In genomic region chr19:57435062-57435978, GRCh38 we compare ENCODE assay signal across 8 cellular contexts. TPM values are rescaled to one million over a fixed set of nuclear protein-coding genes. Genes with fewer than 3 reads are reported as not detected.
A peak's percentile ranks its signal among the peaks of the same experiment; 100 is the strongest.
DNase-seq lines count a peak whose midpoint lies in the region; ATAC-seq and TF ChIP-seq lines count a peak whose summit lies in the region.

TSS of gene ZNF749 (plus strand) at chr19:57435325. CDS start at chr19:57435579, 254 bp downstream.

- DNase-seq in AML-193 (lab: John Stamatoyannopoulos, UW) (peak; percentile 95 to 97), NCI-H460 (ENCODE audit: extremely low read depth, low read depth) (peak; percentile 96), cerebellar cortex (ENCODE audit: low spot score) (peak; percentile 99), islet precursor cell (peak; percentile 99)
- peak; percentile 93 for DNase-seq in stimulated activated CD4-positive, alpha-beta T cell treated with anti-CD3 and anti-CD28 coated beads, Interleukin-12 subunit alpha, Interleukin-12 subunit beta, amount 100 ng/mL, for 4 hours

- ATAC-seq in HG03432 (IDR thresholded peaks at IDR 0.05; ENCODE audit: unreplicated experiment): peak; percentile 96
- ATAC-seq in activated CD4-positive, CD25-positive, alpha-beta regulatory T cell treated with anti-CD3 and anti-CD28 coated beads, Interleukin-2, amount 50 U/mL, for 24 hours: peak; percentile 99 to 100

- TF ChIP-seq POLR2A in GM19193 (IDR thresholded peaks at IDR 0.05; ENCODE audit: extremely low read depth, insufficient read depth, insufficient read length): peak; percentile 53

RNA-seq across cellular contexts. Expression of gene ZNF749, which starts in this region (rescaled TPM):
- 16.4 and 21.3 TPM in 2 replicates for total RNA-seq in NCI-H460 (2014; rRNA removed; shearing (Covaris generic))
- 17.4 and 19.7 TPM in 2 replicates for polyA plus RNA-seq in NCI-H460 (2014; cell fraction: nucleus; rRNA removed)

Comparison
In these comparisons a context has a peak if more than half of its experiments do, and no peak if none do; other contexts are left out.
1. Peak in every context shown above with its lines: DNase-seq and ATAC-seq.